Comparison of ENCODE assay signal across 8 cellular contexts in genomic region chr3:100260081-100260684, GRCh38. TPM values are rescaled to one million over a fixed set of nuclear protein-coding genes. Genes with fewer than 3 reads are reported as not detected.
DNase-seq lines count a peak whose midpoint lies in the region; ATAC-seq and TF ChIP-seq lines count a peak whose summit lies in the region.

No MANE protein-coding gene starts in this region.

- H3K27ac ChIP-seq in ovary, result peak overlapping the region; percentile 35 to 90

- 5 to 9% (median 6%) methylated on average over 18 of the region's 18 CpGs for WGBS in ovary, 3 donors

- ATAC-seq in activated T-cell treated with anti-CD3 and anti-CD28 coated beads, Interleukin-2, amount 50 U/mL, for 72 hours (replicated peaks in 1 of 2), result no peak
- ATAC-seq in Right ventricle myocardium superior (ENCODE audit: poor library complexity), result peak; percentile 45

- no peak for TF ChIP-seq EP300 in ovary (IDR thresholded peaks at IDR 0.05)

- H3K4me1 ChIP-seq in ovary (ENCODE audit: insufficient read depth), result peaks cover 10% of the 10 kb centered on the region

- H3K36me3 ChIP-seq in ovary, result no peaks in the 10 kb centered on the region

- no peaks in the 10 kb centered on the region for H3K27me3 Mint-ChIP-seq in IgD-negative memory B cell
- no peaks in the 10 kb centered on the region for H3K27me3 Mint-ChIP-seq in activated T-cell treated with anti-CD3 and anti-CD28 coated beads, Interleukin-2, amount 50 U/mL, for 72 hours (ENCODE audit: low read depth)

- H3K9me3 Mint-ChIP-seq in IgD-negative memory B cell, result no peaks in the 10 kb centered on the region
- no peaks in the 10 kb centered on the region for H3K9me3 Mint-ChIP-seq in activated T-cell treated with anti-CD3 and anti-CD28 coated beads, Interleukin-2, amount 50 U/mL, for 72 hours

- peak overlapping the region; percentile 71 to 99 (median 95) for H3K27ac Mint-ChIP-seq in IgD-negative memory B cell
- peak overlapping the region; percentile 99 for H3K27ac Mint-ChIP-seq in activated T-cell treated with anti-CD3 and anti-CD28 coated beads, Interleukin-2, amount 50 U/mL, for 72 hours

- H3K4me3 ChIP-seq in ovary, result peak overlapping the region; percentile 73

- TF ChIP-seq POLR2A in ovary (IDR thresholded peaks at IDR 0.05), result no peak

- peak; percentile 57 for DNase-seq in DMS 273 treated with DMSO at 0.1 percent for 48 hours (lab: John Stamatoyannopoulos, UW)
- no peak for DNase-seq in activated T-cell treated with anti-CD3 and anti-CD28 coated beads, Interleukin-2, amount 50 U/mL, for 72 hours
- peak; percentile 70 for DNase-seq in Right ventricle myocardium superior
- DNase-seq in ovary, result peak; percentile 64 to 73 (median 73)
- no peak for DNase-seq in RKO (ENCODE audit: low spot score)
- DNase-seq in cerebellar nuclear complex (lab: John Stamatoyannopoulos, UW), result no peak
- DNase-seq in UCSD-AML1 (lab: John Stamatoyannopoulos, UW; ENCODE audit: unreplicated experiment), result no peak

- TF ChIP-seq CTCF in ovary (IDR thresholded peaks at IDR 0.05), result peak in 1 of 3 donors; percentile 49

- H3K9me3 ChIP-seq in ovary, result no peaks in the 10 kb centered on the region

- no peaks in the 10 kb centered on the region for H3K36me3 Mint-ChIP-seq in IgD-negative memory B cell
- no peaks in the 10 kb centered on the region for H3K36me3 Mint-ChIP-seq in activated T-cell treated with anti-CD3 and anti-CD28 coated beads, Interleukin-2, amount 50 U/mL, for 72 hours (ENCODE audit: insufficient read depth in 2 of 2)

- no peaks in the 10 kb centered on the region for H3K27me3 ChIP-seq in ovary

- H3K4me3 Mint-ChIP-seq in IgD-negative memory B cell, result peak overlapping the region; percentile 82 to 97 (median 96)
- peak overlapping the region; percentile 85 to 93 for H3K4me3 Mint-ChIP-seq in activated T-cell treated with anti-CD3 and anti-CD28 coated beads, Interleukin-2, amount 50 U/mL, for 72 hours

- intact Hi-C loops in Right ventricle myocardium superior (cut with DNase I), result no loop called here
- intact Hi-C loops in ovary (cut with DNase I), result no loop called here

- H3K4me1 Mint-ChIP-seq in IgD-negative memory B cell, result peaks cover 30 to 39% (median 33%) of the 10 kb centered on the region in 3 donors
- H3K4me1 Mint-ChIP-seq in activated T-cell treated with anti-CD3 and anti-CD28 coated beads, Interleukin-2, amount 50 U/mL, for 72 hours (ENCODE audit: low read depth), result peaks cover 62% of the 10 kb centered on the region

RNA-seq across cellular contexts. Expression of gene TBC1D23, which starts 0.6 kb away (rescaled TPM):
- 17.2 TPM for polyA plus RNA-seq in IgD-negative memory B cell
- 10 to 100 TPM; 26.0 to 27.5 TPM for total RNA-seq in activated T-cell treated with anti-CD3 and anti-CD28 coated beads, Interleukin-2, amount 50 U/mL, for 72 hours
- 33.2 TPM for total RNA-seq in Right ventricle myocardium superior
- total RNA-seq in ovary, result 10 to 100 TPM; 21.9 to 52.7 (median 38.9) TPM
- 10 to 100 TPM; 20.1 to 27.9 TPM for polyA plus RNA-seq in ovary

Comparison
In these comparisons a context has a peak if more than half of its experiments do, and no peak if none do; other contexts are left out.
1. DNase-seq: peak in DMS 273 treated with DMSO at 0.1 percent for 48 hours (single experiment), Right ventricle myocardium superior (single experiment) and ovary (5 of 5); none in activated T-cell treated with anti-CD3 and anti-CD28 coated beads, Interleukin-2, amount 50 U/mL, for 72 hours (0 of 2), RKO (single experiment), cerebellar nuclear complex (0 of 2) and UCSD-AML1 (single experiment).